Comparison of ENCODE assay signal across 1 cellular context in genomic region chr4:109801099-109801789, GRCh38.
TF ChIP-seq lines count a peak whose summit lies in the region.

No MANE protein-coding gene starts in this region.

TF ChIP-seq in WTC11, 78 proteins besides CTCF, POLR2A, EP300 and RAD21 (continued from another document):
- TF ChIP-seq ATF3 (CRISPR knock-in tag; conservative IDR thresholded peaks at IDR 0.05) (no peak), JAZF1 (CRISPR knock-in tag; IDR thresholded peaks at IDR 0.05) (no peak), ZNF532 (CRISPR knock-in tag; IDR thresholded peaks at IDR 0.05; ENCODE audit: borderline replicate concordance) (no peak), ZNF396 (CRISPR knock-in tag; IDR thresholded peaks at IDR 0.05; ENCODE audit: borderline replicate concordance) (no peak), FOXP4 (CRISPR knock-in tag; IDR thresholded peaks at IDR 0.05) (no peak), ATF6 (CRISPR knock-in tag; IDR thresholded peaks at IDR 0.05) (no peak), MAX (CRISPR knock-in tag; IDR thresholded peaks at IDR 0.05) (no peak), ZNF219 (CRISPR knock-in tag; IDR thresholded peaks at IDR 0.05; ENCODE audit: borderline replicate concordance) (no peak), FOXP1 (CRISPR knock-in tag; IDR thresholded peaks at IDR 0.05; ENCODE audit: borderline replicate concordance) (no peak), ZNF263 (CRISPR knock-in tag; IDR thresholded peaks at IDR 0.05; ENCODE audit: low read depth) (no peak), ZBTB43 (CRISPR knock-in tag; IDR thresholded peaks at IDR 0.05) (no peak)
